Comparison of ENCODE assay signal across 8 cellular contexts in genomic region chr1:172429324-172430127, GRCh38. TPM values are rescaled to one million over a fixed set of nuclear protein-coding genes. Genes with fewer than 3 reads are reported as not detected.
DNase-seq lines count a peak whose midpoint lies in the region; ATAC-seq and TF ChIP-seq lines count a peak whose summit lies in the region.

No MANE protein-coding gene starts in this region.

- CTCF ChIA-PET in BJ (lab: Yijun Ruan, JAX) = interaction anchor here (0.6 to 7.3 kb wide), 13 partner anchors 8 to 444 kb away, joined by 3 to 49 read pairs (median 4); partner anchors contain the start of genes C1orf105 and PIGC

- peaks cover 7% of the 10 kb centered on the region for H3K4me1 Mint-ChIP-seq in nephron progenitor cell

- ATAC-seq in HG03378 (IDR thresholded peaks at IDR 0.05; ENCODE audit: unreplicated experiment) = no peak

- POLR2A ChIA-PET in BJ (lab: Charles Lee) = no interaction called here

- no peak for TF ChIP-seq POLR2A in esophagus squamous epithelium (IDR thresholded peaks at IDR 0.05)

- H3K9me3 Mint-ChIP-seq in nephron progenitor cell = peaks cover 22% of the 10 kb centered on the region

- no peak overlapping the region for H3K4me3 Mint-ChIP-seq in nephron progenitor cell

- DNase-seq in BJ (ENCODE audit: low read depth) (peak; percentile 35), GM19238 (ENCODE audit: insufficient read length, low spot score) (peak; percentile 6), NCI-H2196 (lab: John Stamatoyannopoulos, UW; ENCODE audit: unreplicated experiment) (peak; percentile 27), esophagus squamous epithelium (lab: John Stamatoyannopoulos, UW) (no peak), nephron progenitor cell (no peak), HuH-7 (ENCODE audit: low spot score) (no peak)

- H3K4me3 ChIP-seq in BJ (ENCODE audit: low read depth, low read length) = no peak overlapping the region
- no peak overlapping the region for H3K4me3 ChIP-seq in esophagus squamous epithelium

- H3K27ac ChIP-seq in VCaP = no peak overlapping the region; the same call in 1 of the 2 replicates
- H3K27ac ChIP-seq in esophagus squamous epithelium = no peak overlapping the region

- no peaks in the 10 kb centered on the region for H3K27me3 Mint-ChIP-seq in nephron progenitor cell (ENCODE audit: low read depth, poor library complexity)

- TF ChIP-seq CTCF in BJ (IDR thresholded peaks at IDR 0.05; ENCODE audit: insufficient read depth, low read depth, low read length) (peak; percentile 76), VCaP (conservative IDR thresholded peaks at IDR 0.05) (peak; percentile 92), esophagus squamous epithelium (IDR thresholded peaks at IDR 0.05) (peak; percentile 47 to 81 (median 64)), nephron progenitor cell (IDR thresholded peaks at IDR 0.05) (peak; percentile 43)

- H3K4me1 ChIP-seq in esophagus squamous epithelium = peaks cover 3 to 25% (median 8%) of the 10 kb centered on the region in 3 donors

- no peaks in the 10 kb centered on the region for H3K9me3 ChIP-seq in esophagus squamous epithelium

- no peaks in the 10 kb centered on the region for H3K27me3 ChIP-seq in BJ (ENCODE audit: control insufficient read depth, insufficient read depth, low read length)
- no peaks in the 10 kb centered on the region for H3K27me3 ChIP-seq in esophagus squamous epithelium

- peaks cover 19% of the 10 kb centered on the region for H3K36me3 Mint-ChIP-seq in nephron progenitor cell (ENCODE audit: low read depth)

- no peak overlapping the region for H3K27ac Mint-ChIP-seq in nephron progenitor cell

- WGBS in esophagus squamous epithelium, 2 donors = 59 to 60% methylated on average over 1 of the region's 1 CpG

- intact Hi-C loops in esophagus squamous epithelium (cut with DNase I) = no loop called here

- peaks cover 2% of the 10 kb centered on the region; the same call in 1 of the 2 replicates for H3K36me3 ChIP-seq in BJ (ENCODE audit: control insufficient read depth, insufficient read depth, low read length)
- H3K36me3 ChIP-seq in esophagus squamous epithelium = no peaks in the 10 kb centered on the region

RNA-seq across cellular contexts. Expression of gene C1orf105, which starts 9.0 kb away (rescaled TPM):
- not detected in 2 replicates for polyA plus RNA-seq in BJ (2011; rRNA removed)
- not detected in 2 replicates for polyA minus RNA-seq in BJ (2011; rRNA and poly(A)+ RNA removed)
- total RNA-seq in esophagus squamous epithelium = not detected

RNA-seq across cellular contexts. Expression of gene PIGC, which starts 14.3 kb away (rescaled TPM):
- polyA plus RNA-seq in BJ (2011; rRNA removed) = 20.7 and 24.4 TPM in 2 replicates
- 15.4 and 18.7 TPM in 2 replicates for polyA minus RNA-seq in BJ (2011; rRNA and poly(A)+ RNA removed)
- 10 to 100 TPM; 10.8 to 23.1 (median 18.1) TPM for total RNA-seq in esophagus squamous epithelium

Comparison
In these comparisons a context has a peak if more than half of its experiments do, and no peak if none do; other contexts are left out.
1. DNase-seq: peak in BJ (single experiment), GM19238 (single experiment) and NCI-H2196 (single experiment); none in esophagus squamous epithelium (single experiment), nephron progenitor cell (single experiment) and HuH-7 (single experiment).
2. Peak in every context shown above with its lines, with median percentiles within 50 percentile points of each other: CTCF ChIP-seq.